Comparison of ENCODE assay signal across 13 cellular contexts in genomic region chr9:34252016-34252415, GRCh38.
DNase-seq lines count a peak whose midpoint lies in the region; FAIRE-seq and TF ChIP-seq lines count a peak whose summit lies in the region.
"Had no signal": no experiment of that assay in that cellular context is flagged by ENCODE, and none has a peak within 500 bp of the region (broad histone marks: within the 10 kb centered on the region; RNA-seq: fewer than 3 reads in every experiment).

No MANE protein-coding gene starts in this region.

- no peaks in the 10 kb centered on the region for H3K27me3 ChIP-seq in right atrium auricular region

- in situ Hi-C loops in astrocyte of the cerebellum (cut with HindIII; ENCODE audit: low sequenced_read_pairs) = no loop called here

- peaks cover 0 to 83% of the 10 kb centered on the region in 2 donors for H3K4me1 ChIP-seq in right atrium auricular region

- peak; percentile 44 for DNase-seq in activated effector memory CD4-positive, alpha-beta T cell treated with anti-CD3 and anti-CD28 coated beads, Interleukin-2, amount 50 U/mL, for 16 hours
- no peak for DNase-seq in activated effector memory CD4-positive, alpha-beta T cell treated with Interleukin-2 at 50 U/mL for 16 hours
- DNase-seq in astrocyte of the cerebellum (ENCODE audit: low read depth) = peak; percentile 66
- DNase-seq in right atrium auricular region (ENCODE audit: low spot score) = no peak
- DNase-seq in stromal cell of bone marrow (ENCODE audit: low read depth) = peak; percentile 83
- DNase-seq in frontal cortex (ENCODE audit: low spot score in 2 of 2) = no peak
- DNase-seq in NCI-H2107 (lab: John Stamatoyannopoulos, UW) = no peak
- no peak for DNase-seq in NCI-H187 (lab: John Stamatoyannopoulos, UW)
- DNase-seq: activated naive CD8-positive, alpha-beta T cell treated with anti-CD3 and anti-CD28 coated beads for 36 hours; DMS 273 treated with DMSO at 0.1 percent for 48 hours had no signal

- peak overlapping the region; percentile 76 to 79 for H3K27ac ChIP-seq in right atrium auricular region
- H3K27ac ChIP-seq: A549 had no signal

- no peak overlapping the region for H3K4me3 ChIP-seq in astrocyte of the cerebellum (ENCODE audit: low read depth, low read length)
- H3K4me3 ChIP-seq in right atrium auricular region = no peak overlapping the region
- H3K4me3 ChIP-seq: A549 had no signal

- TF ChIP-seq CTCF in astrocyte of the cerebellum (IDR thresholded peaks at IDR 0.05; ENCODE audit: low read depth, low read length, missing control alignments) (no peak), right atrium auricular region (IDR thresholded peaks at IDR 0.05) (no peak)

- H3K36me3 ChIP-seq in right atrium auricular region = peaks cover 40% of the 10 kb centered on the region

- no peaks in the 10 kb centered on the region for H3K9me3 ChIP-seq in right atrium auricular region
- H3K9me3 ChIP-seq: A549 had no signal

- FAIRE-seq in frontal cortex (lab: Jason Lieb, UNC) = no peak
- FAIRE-seq: A549, islet of Langerhans, TTC549 had no signal

Comparison
In these comparisons a context has a peak if more than half of its experiments do, and no peak if none do; other contexts are left out.
1. DNase-seq: peak in activated effector memory CD4-positive, alpha-beta T cell treated with anti-CD3 and anti-CD28 coated beads, Interleukin-2, amount 50 U/mL, for 16 hours (single experiment), astrocyte of the cerebellum (single experiment) and stromal cell of bone marrow (single experiment); none in activated effector memory CD4-positive, alpha-beta T cell treated with Interleukin-2 at 50 U/mL for 16 hours (single experiment), right atrium auricular region (single experiment), frontal cortex (0 of 2), NCI-H2107 (single experiment) and NCI-H187 (0 of 2).